Comparison of ENCODE assay signal across 8 cellular contexts in genomic region chr7:120272261-120272895, GRCh38. TPM values are rescaled to one million over a fixed set of nuclear protein-coding genes. Genes with fewer than 3 reads are reported as not detected.
DNase-seq lines count a peak whose midpoint lies in the region; ATAC-seq, FAIRE-seq and TF ChIP-seq lines count a peak whose summit lies in the region.

No MANE protein-coding gene starts in this region.

- H3K27me3 ChIP-seq in pancreas, result no peaks in the 10 kb centered on the region

- in situ Hi-C loops in GM13977 (cut with MboI; ENCODE audit: low pct_unique_long_range_greater_than_20kb, low sequenced_read_pairs, unreplicated experiment), result loop anchor here (25.0 kb wide), 1 partner anchor 335 kb away; no protein-coding TSS in a partner anchor

- peak overlapping the region; percentile 66 for H3K4me3 Mint-ChIP-seq in T-helper 2 cell treated with Interferon-gamma antibody and Interleukin-4, amounts not matched to agents 5 μg/mL and 100 μg/mL, for 36 hours

- H3K4me3 ChIP-seq in pancreas, result peak overlapping the region; percentile 24 to 51 (median 28)

- no peaks in the 10 kb centered on the region for H3K36me3 ChIP-seq in pancreas

- ATAC-seq in HG02884 (IDR thresholded peaks at IDR 0.05; ENCODE audit: unreplicated experiment) (peak; percentile 39), pancreas (peak; percentile 41 to 87 (median 80))
- ATAC-seq in activated CD4-positive, CD25-positive, alpha-beta regulatory T cell treated with anti-CD3 and anti-CD28 coated beads, Interleukin-2, amount 50 U/mL, for 24 hours, result no peak

- TF ChIP-seq CTCF in GM13977 (IDR thresholded peaks at IDR 0.05; ENCODE audit: extremely low read depth, insufficient read depth, missing control alignments), result peak; percentile 74
- peak in 3 of 4 donors; percentile 35 to 53 (median 40) for TF ChIP-seq CTCF in pancreas (IDR thresholded peaks at IDR 0.05)

- no peaks in the 10 kb centered on the region for H3K9me3 ChIP-seq in pancreas

- H3K27ac Mint-ChIP-seq in T-helper 2 cell treated with Interferon-gamma antibody and Interleukin-4, amounts not matched to agents 5 μg/mL and 100 μg/mL, for 36 hours, result no peak overlapping the region

- peak; percentile 51 for DNase-seq in AG08395 (ENCODE audit: low spot score)
- peak; percentile 79 for DNase-seq in GM13977 (ENCODE audit: low spot score)
- DNase-seq in NCI-H146 treated with DMSO at 0.1 percent for 48 hours (lab: John Stamatoyannopoulos, UW; ENCODE audit: unreplicated experiment), result peak; percentile 45
- no peak for DNase-seq in T-helper 2 cell treated with Interferon-gamma antibody and Interleukin-4, amounts not matched to agents 5 μg/mL and 100 μg/mL, for 36 hours (ENCODE audit: low spot score)
- peak; percentile 12 for DNase-seq in foreskin melanocyte
- DNase-seq in pancreas, result no peak

- 1 to 2% methylated on average over 29 of the region's 29 CpGs for WGBS in pancreas, 2 donors

- no peak for FAIRE-seq in pancreas (lab: Jason Lieb, UNC)

- peaks cover 2% of the 10 kb centered on the region for H3K36me3 Mint-ChIP-seq in T-helper 2 cell treated with Interferon-gamma antibody and Interleukin-4, amounts not matched to agents 5 μg/mL and 100 μg/mL, for 36 hours (ENCODE audit: low read depth)

- H3K4me1 ChIP-seq in pancreas, result no peaks in the 10 kb centered on the region

- peaks cover 28% of the 10 kb centered on the region for H3K27me3 Mint-ChIP-seq in T-helper 2 cell treated with Interferon-gamma antibody and Interleukin-4, amounts not matched to agents 5 μg/mL and 100 μg/mL, for 36 hours (ENCODE audit: low read depth)

- H3K9me3 Mint-ChIP-seq in T-helper 2 cell treated with Interferon-gamma antibody and Interleukin-4, amounts not matched to agents 5 μg/mL and 100 μg/mL, for 36 hours, result no peaks in the 10 kb centered on the region

- peak overlapping the region in 1 of 4 donors; percentile 12 for H3K27ac ChIP-seq in pancreas

- H3K4me1 Mint-ChIP-seq in T-helper 2 cell treated with Interferon-gamma antibody and Interleukin-4, amounts not matched to agents 5 μg/mL and 100 μg/mL, for 36 hours (ENCODE audit: low read depth), result peaks cover 4% of the 10 kb centered on the region

- intact Hi-C loops in pancreas (cut with DNase I), result loop anchor here in 1 of 3 donors (10.0 kb wide), 1 partner anchor 338 kb away; no protein-coding TSS in a partner anchor

RNA-seq across cellular contexts. Expression of gene KCND2, which starts 0.6 kb away (rescaled TPM):
- 1 to 10 TPM in 2 of 6 donors, under 1 TPM in 4; 0.13 to 1.2 (median 0.41) TPM for total RNA-seq in pancreas
- under 1 TPM; 0.11 to 0.26 TPM for polyA plus RNA-seq in pancreas

Comparison
In these comparisons a context has a peak if more than half of its experiments do, and no peak if none do; other contexts are left out.
1. DNase-seq: peak in AG08395 (single experiment), GM13977 (single experiment), NCI-H146 treated with DMSO at 0.1 percent for 48 hours (single experiment) and foreskin melanocyte (single experiment); none in T-helper 2 cell treated with Interferon-gamma antibody and Interleukin-4, amounts not matched to agents 5 μg/mL and 100 μg/mL, for 36 hours (single experiment) and pancreas (0 of 6).
2. ATAC-seq: peak in HG02884 (single experiment) and pancreas (4 of 4); none in activated CD4-positive, CD25-positive, alpha-beta regulatory T cell treated with anti-CD3 and anti-CD28 coated beads, Interleukin-2, amount 50 U/mL, for 24 hours (0 of 2).